13 cellular contexts compared by ENCODE assay signal in the genomic region with DNA sequence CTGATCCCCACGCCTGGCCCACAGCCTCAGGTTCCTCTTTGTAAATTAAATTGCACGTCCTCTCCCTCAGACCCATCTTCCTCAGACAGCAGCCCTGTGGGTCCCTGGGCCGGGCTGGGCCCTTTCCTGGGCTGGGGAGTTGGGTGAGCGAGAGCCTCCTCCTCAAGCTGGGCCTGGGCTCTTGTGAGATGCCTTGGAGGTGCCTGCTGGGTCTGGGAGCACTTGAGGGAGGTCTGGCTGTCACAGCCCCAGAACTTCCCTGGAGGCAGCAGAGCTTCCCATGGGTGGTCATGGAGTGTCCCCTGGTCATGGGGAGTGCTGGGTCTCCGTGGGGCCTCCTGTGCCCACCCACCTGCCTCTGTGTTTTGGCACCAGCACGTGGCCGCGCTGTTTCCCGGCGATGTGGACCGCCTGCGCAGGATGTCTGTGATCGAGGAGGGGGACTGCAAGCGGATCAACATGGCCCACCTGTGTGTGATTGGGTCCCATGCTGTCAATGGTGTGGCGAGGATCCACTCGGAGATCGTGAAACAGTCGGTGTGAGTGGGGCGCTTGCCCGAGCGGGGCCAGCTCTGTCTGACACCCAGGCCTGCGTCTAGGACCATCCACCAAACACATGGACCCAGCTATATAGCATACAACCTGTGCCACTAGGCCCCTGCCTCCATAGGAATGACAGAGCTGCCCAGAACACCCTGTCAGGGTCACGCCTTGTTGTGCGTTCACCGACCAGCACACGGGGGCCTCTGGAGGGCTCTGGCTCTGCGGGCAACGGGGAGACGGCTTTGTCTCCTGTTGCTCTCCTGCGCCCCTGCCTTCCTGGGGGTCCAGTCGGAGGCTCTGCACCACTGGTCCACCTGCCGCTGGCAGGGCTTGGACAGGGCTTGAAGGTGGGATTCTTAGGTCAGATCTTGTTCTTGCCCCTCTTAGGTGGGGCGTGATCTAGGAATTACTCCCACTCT. TPM values are rescaled to one million over a fixed set of nuclear protein-coding genes. Genes with fewer than 3 reads are reported as not detected.
DNase-seq lines count a peak whose midpoint lies in the region; ATAC-seq and TF ChIP-seq lines count a peak whose summit lies in the region.
"Had no signal": no experiment of that assay in that cellular context is flagged by ENCODE, and none has a peak within 500 bp of the region (broad histone marks: within the 10 kb centered on the region; RNA-seq: fewer than 3 reads in every experiment).

No MANE protein-coding gene starts in this region.

- H3K36me3 ChIP-seq in RWPE2 (ENCODE audit: low read depth) = peaks cover 82% of the 10 kb centered on the region
- H3K36me3 ChIP-seq in sigmoid colon = peaks cover 54 to 100% (median 86%) of the 10 kb centered on the region in 4 donors

- no peak overlapping the region for H3K27ac ChIP-seq in RWPE2 (ENCODE audit: poor library complexity, severe bottlenecking)
- peak overlapping the region; percentile 44 to 88 (median 78) for H3K27ac ChIP-seq in sigmoid colon

- TF ChIP-seq POLR2A in sigmoid colon (IDR thresholded peaks at IDR 0.05) = no peak

- H3K27ac Mint-ChIP-seq in activated CD4-positive, alpha-beta T cell treated with anti-CD3 and anti-CD28 coated beads, Interleukin-2, amount 10 ng/mL, durations not matched to agents 7 days and 5 days = no peak overlapping the region
- H3K27ac Mint-ChIP-seq: activated naive CD8-positive, alpha-beta T cell had no signal

- TF ChIP-seq CTCF in RWPE2 (IDR thresholded peaks at IDR 0.05; ENCODE audit: poor library complexity, severe bottlenecking) (no peak), sigmoid colon (IDR thresholded peaks at IDR 0.05) (no peak)

- no peaks in the 10 kb centered on the region for H3K9me3 Mint-ChIP-seq in activated CD4-positive, alpha-beta T cell treated with anti-CD3 and anti-CD28 coated beads, Interleukin-2, amount 10 ng/mL, durations not matched to agents 7 days and 5 days
- H3K9me3 Mint-ChIP-seq: CD4-positive, alpha-beta memory T cell had no signal

- DNase-seq in RWPE2 (ENCODE audit: low spot score) = peak; percentile 58
- peak; percentile 47 for DNase-seq in islet precursor cell
- DNase-seq in sigmoid colon = peak; percentile 59
- DNase-seq in activated CD4-positive, CD25-positive, alpha-beta regulatory T cell (lab: John Stamatoyannopoulos, UW) = no peak
- no peak for DNase-seq in activated CD4-positive, alpha-beta T cell treated with anti-CD3 and anti-CD28 coated beads, Interleukin-2, amount 10 ng/mL, durations not matched to agents 7 days and 5 days
- DNase-seq in stimulated activated CD4-positive, alpha-beta T cell treated with anti-CD3 and anti-CD28 coated beads, Interleukin-2, amount 100 ng/mL, for 48 hours = no peak
- DNase-seq: midbrain; stimulated activated naive CD4-positive, alpha-beta T cell treated with Interleukin-2 at 50 U/mL for 16 hours; T-helper 9 cell had no signal

- no peak overlapping the region for H3K4me3 Mint-ChIP-seq in activated CD4-positive, alpha-beta T cell treated with anti-CD3 and anti-CD28 coated beads, Interleukin-2, amount 10 ng/mL, durations not matched to agents 7 days and 5 days
- H3K4me3 Mint-ChIP-seq: activated naive CD8-positive, alpha-beta T cell; CD4-positive, alpha-beta memory T cell had no signal

- H3K9me3 ChIP-seq in RWPE2 (ENCODE audit: severe bottlenecking) = no peaks in the 10 kb centered on the region
- H3K9me3 ChIP-seq in sigmoid colon = no peaks in the 10 kb centered on the region

- CTCF ChIA-PET in activated CD4-positive, alpha-beta T cell treated with anti-CD3 and anti-CD28 coated beads, Interleukin-2, amount 10 ng/mL, durations not matched to agents 7 days and 5 days (lab: Charles Lee) = interaction anchor here (1.3 to 2.9 kb wide), 2 partner anchors 28 to 29 kb away, joined by 4 to 8 read pairs; no protein-coding TSS in a partner anchor

- intact Hi-C loops in sigmoid colon (cut with DNase I) = no loop called here

- no peaks in the 10 kb centered on the region for H3K27me3 Mint-ChIP-seq in activated CD4-positive, alpha-beta T cell treated with anti-CD3 and anti-CD28 coated beads, Interleukin-2, amount 10 ng/mL, durations not matched to agents 7 days and 5 days
- H3K27me3 Mint-ChIP-seq: activated naive CD8-positive, alpha-beta T cell; CD4-positive, alpha-beta memory T cell had no signal

- H3K27me3 ChIP-seq in RWPE2 (ENCODE audit: insufficient read depth, poor library complexity, severe bottlenecking) (no peaks in the 10 kb centered on the region), sigmoid colon (no peaks in the 10 kb centered on the region)

- POLR2A ChIA-PET in activated CD4-positive, alpha-beta T cell treated with anti-CD3 and anti-CD28 coated beads, Interleukin-2, amount 10 ng/mL, durations not matched to agents 7 days and 5 days (lab: Charles Lee) = no interaction called here

- no peak for TF ChIP-seq EP300 in sigmoid colon (IDR thresholded peaks at IDR 0.05)

- peaks cover 9% of the 10 kb centered on the region for H3K4me1 Mint-ChIP-seq in activated CD4-positive, alpha-beta T cell treated with anti-CD3 and anti-CD28 coated beads, Interleukin-2, amount 10 ng/mL, durations not matched to agents 7 days and 5 days

- 94 to 96% methylated on average over 33 of the region's 33 CpGs for WGBS in sigmoid colon, 2 donors

- ATAC-seq in GM19395 (IDR thresholded peaks at IDR 0.05; ENCODE audit: unreplicated experiment) (peak; percentile 3), RWPE2 (ENCODE audit: low read depth) (no peak), HG03342 (IDR thresholded peaks at IDR 0.05; ENCODE audit: unreplicated experiment) (no peak)

- H3K4me1 ChIP-seq in RWPE2 (ENCODE audit: insufficient read depth, poor library complexity, severe bottlenecking) (no peaks in the 10 kb centered on the region), sigmoid colon (peaks cover 0 to 13% (median 6%) of the 10 kb centered on the region in 4 donors)

- H3K4me3 ChIP-seq in RWPE2 (ENCODE audit: severe bottlenecking) (no peak overlapping the region), sigmoid colon (no peak overlapping the region)

- H3K36me3 Mint-ChIP-seq in activated CD4-positive, alpha-beta T cell treated with anti-CD3 and anti-CD28 coated beads, Interleukin-2, amount 10 ng/mL, durations not matched to agents 7 days and 5 days (ENCODE audit: low read depth) = peaks cover 8% of the 10 kb centered on the region

RNA-seq across cellular contexts. Expression of gene PYGB, which starts 33.0 kb away (rescaled TPM):
- 100 to 1,000 TPM; 147 to 317 (median 226) TPM for total RNA-seq in sigmoid colon
- 100 to 1,000 TPM in 2 of 3 donors, 10 to 100 TPM in 1; 45.6 to 198 (median 163) TPM for polyA plus RNA-seq in sigmoid colon
- 10 to 100 TPM; 28.7 to 30.2 TPM for total RNA-seq in activated CD4-positive, alpha-beta T cell treated with anti-CD3 and anti-CD28 coated beads, Interleukin-2, amount 10 ng/mL, durations not matched to agents 7 days and 5 days

Comparison
In these comparisons a context has a peak if more than half of its experiments do, and no peak if none do; other contexts are left out.
1. DNase-seq: peak in RWPE2 (single experiment), islet precursor cell (single experiment) and sigmoid colon (single experiment); none in activated CD4-positive, CD25-positive, alpha-beta regulatory T cell (0 of 4), activated CD4-positive, alpha-beta T cell treated with anti-CD3 and anti-CD28 coated beads, Interleukin-2, amount 10 ng/mL, durations not matched to agents 7 days and 5 days (single experiment) and stimulated activated CD4-positive, alpha-beta T cell treated with anti-CD3 and anti-CD28 coated beads, Interleukin-2, amount 100 ng/mL, for 48 hours (0 of 2).
2. RNA of gene PYGB, which starts 33.0 kb away (total RNA-seq): 147 to 317 TPM in sigmoid colon; 28.7 to 30.2 TPM in activated CD4-positive, alpha-beta T cell treated with anti-CD3 and anti-CD28 coated beads, Interleukin-2, amount 10 ng/mL, durations not matched to agents 7 days and 5 days; every median in the first group is over 4 times any median in the second.